ENCODE assay signal across 17 cellular contexts in genomic region chr1:231949277-231950122, GRCh38.
A peak's percentile ranks its signal among the peaks of the same experiment; 100 is the strongest.
DNase-seq lines count a peak whose midpoint lies in the region; ATAC-seq, FAIRE-seq and TF ChIP-seq lines count a peak whose summit lies in the region.
"Had no signal": no experiment of that assay in that cellular context is flagged by ENCODE, and none has a peak within 500 bp of the region (broad histone marks: within the 10 kb centered on the region; RNA-seq: fewer than 3 reads in every experiment).

No MANE protein-coding gene starts in this region.

- peaks cover 21% of the 10 kb centered on the region for H3K9me3 Mint-ChIP-seq in nephron progenitor cell

- H3K27ac ChIP-seq in cardiac muscle cell = no peak overlapping the region
- peak overlapping the region; percentile 67 for H3K27ac ChIP-seq in urinary bladder (ENCODE audit: low read depth)
- H3K27ac ChIP-seq: epithelial cell of prostate had no signal

- H3K4me3 Mint-ChIP-seq in nephron progenitor cell = no peak overlapping the region
- H3K4me3 Mint-ChIP-seq: CD8-positive, alpha-beta memory T cell; stimulated activated naive CD8-positive, alpha-beta T cell treated with anti-CD3 and anti-CD28 coated beads, Interleukin-15, amount 100 ng/mL, for 72 hours had no signal

- FAIRE-seq in GM12892 (lab: Jason Lieb, UNC) = no peak
- FAIRE-seq: TTC549 had no signal

- peaks cover 6% of the 10 kb centered on the region for H3K36me3 Mint-ChIP-seq in nephron progenitor cell (ENCODE audit: low read depth)

- 28% methylated on average over 8 of the region's 8 CpGs for WGBS in urinary bladder

- H3K4me1 ChIP-seq in cardiac muscle cell (ENCODE audit: low read depth) = peaks cover 11% of the 10 kb centered on the region
- H3K4me1 ChIP-seq in urinary bladder (ENCODE audit: insufficient read depth) = no peaks in the 10 kb centered on the region

- TF ChIP-seq CTCF in cardiac muscle cell (IDR thresholded peaks at IDR 0.05; ENCODE audit: low read depth, low read length) (peak; percentile 11), nephron progenitor cell (IDR thresholded peaks at IDR 0.05) (peak; percentile 6)

- H3K27ac Mint-ChIP-seq in nephron progenitor cell = peak overlapping the region; percentile 52

- no peak for TF ChIP-seq POLR2A in GM12892 (IDR thresholded peaks at IDR 0.05; ENCODE audit: low read depth, low read length)

- ATAC-seq in GM21367 (IDR thresholded peaks at IDR 0.05; ENCODE audit: unreplicated experiment) (no peak), HG02763 (IDR thresholded peaks at IDR 0.05; ENCODE audit: unreplicated experiment) (no peak)
- ATAC-seq: mucosa of descending colon; stimulated activated naive CD8-positive, alpha-beta T cell treated with anti-CD3 and anti-CD28 coated beads, Interleukin-15, amount 100 ng/mL, for 72 hours had no signal

- peak; percentile 31 for DNase-seq in amniotic epithelial cell (ENCODE audit: low read depth)
- no peak for DNase-seq in cardiac muscle cell (ENCODE audit: low read depth in 1 of 2, low spot score in 1 of 2)
- DNase-seq in nephron progenitor cell = no peak
- DNase-seq in GM12892 (ENCODE audit: insufficient read length) = no peak
- DNase-seq: activated effector memory CD4-positive, alpha-beta T cell treated with anti-CD3 and anti-CD28 coated beads, Interleukin-2, amount 50 U/mL, for 16 hours; CD8-positive, alpha-beta memory T cell; central memory CD4-positive, alpha-beta T cell; NCI-H1694; NCI-H774; SIG-M5; stimulated activated naive CD8-positive, alpha-beta T cell treated with anti-CD3 and anti-CD28 coated beads, Interleukin-15, amount 100 ng/mL, for 72 hours had no signal

- H3K4me3 ChIP-seq in cardiac muscle cell = no peak overlapping the region
- no peak overlapping the region for H3K4me3 ChIP-seq in urinary bladder (ENCODE audit: low read depth, low read length)
- H3K4me3 ChIP-seq: mucosa of descending colon had no signal

- no peaks in the 10 kb centered on the region for H3K9me3 ChIP-seq in cardiac muscle cell (ENCODE audit: low read depth)
- H3K9me3 ChIP-seq: mucosa of descending colon had no signal

- no peaks in the 10 kb centered on the region for H3K36me3 ChIP-seq in cardiac muscle cell
- H3K36me3 ChIP-seq in urinary bladder (ENCODE audit: insufficient read depth) = no peaks in the 10 kb centered on the region

- peaks cover 28% of the 10 kb centered on the region for H3K4me1 Mint-ChIP-seq in nephron progenitor cell
- H3K4me1 Mint-ChIP-seq: stimulated activated naive CD8-positive, alpha-beta T cell treated with anti-CD3 and anti-CD28 coated beads, Interleukin-15, amount 100 ng/mL, for 72 hours had no signal

- H3K27me3 ChIP-seq in cardiac muscle cell = no peaks in the 10 kb centered on the region

- H3K27me3 Mint-ChIP-seq in nephron progenitor cell (ENCODE audit: low read depth, poor library complexity) = no peaks in the 10 kb centered on the region
- H3K27me3 Mint-ChIP-seq: CD8-positive, alpha-beta memory T cell; stimulated activated naive CD8-positive, alpha-beta T cell treated with anti-CD3 and anti-CD28 coated beads, Interleukin-15, amount 100 ng/mL, for 72 hours had no signal
